Comparison of ENCODE assay signal across 27 cellular contexts in the genomic region with DNA sequence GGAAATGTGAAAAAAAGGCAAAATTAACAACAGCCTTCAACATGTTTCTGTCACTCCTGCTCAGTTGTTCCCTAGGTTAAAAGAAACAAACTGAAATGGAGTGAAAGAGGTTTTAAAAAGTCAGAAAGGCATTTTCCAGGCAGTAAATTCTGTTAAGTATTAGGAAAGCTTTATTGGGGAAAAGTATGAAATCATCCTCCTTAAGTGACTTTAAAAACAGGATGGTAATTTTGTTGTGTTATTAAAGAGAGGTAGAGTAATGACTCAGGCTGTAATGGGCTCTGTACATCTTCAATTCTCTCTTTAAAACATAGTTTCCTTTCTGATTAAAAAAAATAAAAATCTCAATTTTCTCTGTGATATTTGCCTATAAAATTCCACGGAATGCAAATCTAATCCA.
"Had no signal": no experiment of that assay in that cellular context is flagged by ENCODE, and none has a peak within 500 bp of the region (broad histone marks: within the 10 kb centered on the region; RNA-seq: fewer than 3 reads in every experiment).

No MANE protein-coding gene starts in this region.

- H3K79me2 ChIP-seq: parathyroid adenoma had no signal

- H3K27me3 ChIP-seq: colonic mucosa, esophagus muscularis mucosa, foreskin keratinocyte, gastroesophageal sphincter, heart right ventricle, left lung, right lobe of liver, suprapubic skin, transverse colon had no signal

- H3K9me3 ChIP-seq: colonic mucosa, esophagus muscularis mucosa, gastroesophageal sphincter, heart right ventricle, left lung, mucosa of descending colon, right lobe of liver, suprapubic skin, transverse colon had no signal

- H2AFZ ChIP-seq: parathyroid adenoma had no signal

- ATAC-seq: foreskin keratinocyte; gastroesophageal sphincter; heart right ventricle; left cardiac atrium; left lung; mucosa of descending colon; natural killer cell treated with Interleukin-12 subunit alpha and Interleukin-12 subunit beta and Interleukin-15 and Interleukin-18, amount 100 ng/mL, for 72 hours; right lobe of liver; stimulated activated naive CD8-positive, alpha-beta T cell treated with anti-CD3 and anti-CD28 coated beads, Interleukin-15, amount 100 ng/mL, for 72 hours had no signal

- H3K4me3 ChIP-seq: colonic mucosa, esophagus muscularis mucosa, gastroesophageal sphincter, heart right ventricle, left lung, mucosa of descending colon, right lobe of liver, smooth muscle cell, suprapubic skin, transverse colon had no signal

- H3K27ac ChIP-seq: colonic mucosa, esophagus muscularis mucosa, foreskin keratinocyte, gastroesophageal sphincter, heart right ventricle, left lung, parathyroid adenoma, right lobe of liver, suprapubic skin, transverse colon had no signal

- H3K4me1 ChIP-seq: colonic mucosa, esophagus muscularis mucosa, foreskin keratinocyte, gastroesophageal sphincter, heart right ventricle, left lung, parathyroid adenoma, right lobe of liver, suprapubic skin had no signal

- H3K36me3 ChIP-seq: colonic mucosa, esophagus muscularis mucosa, gastroesophageal sphincter, heart right ventricle, left lung, right lobe of liver, suprapubic skin, transverse colon had no signal

- H3K9ac ChIP-seq: parathyroid adenoma had no signal

- H3K4me2 ChIP-seq: smooth muscle cell had no signal

- FAIRE-seq: endothelial cell of umbilical vein, islet of Langerhans had no signal

- DNase-seq: colonic mucosa; effector CD8-positive, alpha-beta T cell; endodermal cell; foreskin keratinocyte; heart right ventricle; hippocampal formation; left cardiac atrium; left lung; mesenchymal stem cell; mucosa of descending colon; naive B cell; right lobe of liver; stimulated activated CD4-positive, alpha-beta T cell treated with anti-CD3 and anti-CD28 coated beads, Interleukin-12 subunit alpha, Interleukin-12 subunit beta, amount 100 ng/mL, for 4 hours; stimulated activated CD4-positive, alpha-beta T cell treated with anti-CD3 and anti-CD28 coated beads, Interleukin-1b, Interleukin-23, amount 100 ng/mL, for 48 hours; stimulated activated CD4-positive, alpha-beta T cell treated with anti-CD3 and anti-CD28 coated beads, Interleukin-4, amount 100 ng/mL, for 1 hour; stimulated activated CD8-positive, alpha-beta memory T cell treated with anti-CD3 and anti-CD28 coated beads, Interleukin-4, amount 100 ng/mL, for 48 hours; stimulated activated naive CD4-positive, alpha-beta T cell; stimulated activated naive CD8-positive, alpha-beta T cell treated with anti-CD3 and anti-CD28 coated beads, Interleukin-15, amount 100 ng/mL, for 72 hours; transverse colon had no signal
